Comparison of ENCODE assay signal across 29 cellular contexts in the genomic region with DNA sequence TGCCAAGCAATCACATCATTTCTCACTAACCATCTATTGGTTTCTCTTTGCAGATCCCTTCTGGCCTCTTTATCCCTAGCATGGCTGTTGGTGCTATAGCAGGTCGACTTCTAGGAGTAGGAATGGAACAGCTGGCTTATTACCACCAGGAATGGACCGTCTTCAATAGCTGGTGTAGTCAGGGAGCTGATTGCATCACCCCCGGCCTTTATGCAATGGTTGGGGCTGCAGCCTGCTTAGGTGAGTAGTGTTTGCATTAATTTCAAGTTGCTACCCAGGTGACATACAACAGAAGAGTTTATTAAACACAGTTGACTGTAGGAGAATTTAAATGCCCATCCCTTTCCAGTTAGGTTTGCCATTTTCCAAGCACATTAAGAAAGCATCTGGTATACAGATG.
"Had no signal": no experiment of that assay in that cellular context is flagged by ENCODE, and none has a peak within 500 bp of the region (broad histone marks: within the 10 kb centered on the region; RNA-seq: fewer than 3 reads in every experiment).

No MANE protein-coding gene starts in this region.

- H3K27ac Mint-ChIP-seq: activated CD4-positive, alpha-beta memory T cell treated with anti-CD3 and anti-CD28 coated beads, Interleukin-2, amount 10 ng/mL, durations not matched to agents 7 days and 5 days; activated CD4-positive, alpha-beta T cell treated with anti-CD3 and anti-CD28 coated beads for 36 hours; activated CD8-positive, alpha-beta memory T cell treated with anti-CD3 and anti-CD28 coated beads, Interleukin-2, amount 10 ng/mL, durations not matched to agents 7 days and 5 days; T-helper 1 cell treated with Interleukin-12 subunit alpha and Interleukin-12 subunit beta and Interleukin-4 antibody, amounts not matched to agents 30 μg/mL and 1 μg/mL, for 36 hours; T-helper 2 cell treated with Interferon-gamma antibody and Interleukin-4, amounts not matched to agents 5 μg/mL and 100 μg/mL, for 36 hours had no signal

- FAIRE-seq: TTC549 had no signal

- H3K9me3 Mint-ChIP-seq: activated CD4-positive, alpha-beta memory T cell treated with anti-CD3 and anti-CD28 coated beads, Interleukin-2, amount 10 ng/mL, durations not matched to agents 7 days and 5 days; T-helper 1 cell treated with Interleukin-12 subunit alpha and Interleukin-12 subunit beta and Interleukin-4 antibody, amounts not matched to agents 30 μg/mL and 1 μg/mL, for 36 hours; T-helper 2 cell treated with Interferon-gamma antibody and Interleukin-4, amounts not matched to agents 5 μg/mL and 100 μg/mL, for 36 hours had no signal

- H3K4me1 ChIP-seq: adrenal gland, breast epithelium, SJCRH30 had no signal

- H3K36me3 ChIP-seq: breast epithelium had no signal

- H3K27me3 Mint-ChIP-seq: activated CD4-positive, alpha-beta memory T cell treated with anti-CD3 and anti-CD28 coated beads, Interleukin-2, amount 10 ng/mL, durations not matched to agents 7 days and 5 days; activated CD4-positive, alpha-beta T cell treated with anti-CD3 and anti-CD28 coated beads for 36 hours; activated CD8-positive, alpha-beta memory T cell treated with anti-CD3 and anti-CD28 coated beads, Interleukin-2, amount 10 ng/mL, durations not matched to agents 7 days and 5 days had no signal

- DNase-seq: activated CD4-positive, alpha-beta memory T cell treated with anti-CD3 and anti-CD28 coated beads, Interleukin-2, amount 10 ng/mL, durations not matched to agents 7 days and 5 days; activated CD4-positive, alpha-beta T cell treated with anti-CD3 and anti-CD28 coated beads for 36 hours; activated CD4-positive, alpha-beta T cell treated with anti-CD3 and anti-CD28 coated beads, Interleukin-2, amount 50 U/mL, for 1 hour; activated CD8-positive, alpha-beta memory T cell treated with anti-CD3 and anti-CD28 coated beads for 24 hours; activated CD8-positive, alpha-beta memory T cell treated with anti-CD3 and anti-CD28 coated beads, Interleukin-2, amount 10 ng/mL, durations not matched to agents 7 days and 5 days; activated CD8-positive, alpha-beta memory T cell treated with anti-CD3 and anti-CD28 coated beads, Interleukin-2, amount 50 U/mL, for 48 hours; activated effector memory CD4-positive, alpha-beta T cell treated with anti-CD3 and anti-CD28 coated beads, Interleukin-2, amount 50 U/mL, for 16 hours; activated naive CD4-positive, alpha-beta T cell; activated naive CD4-positive, alpha-beta T cell treated with anti-CD3 and anti-CD28 coated beads, Interleukin-2, amount 50 U/mL, for 16 hours; activated T-cell treated with anti-CD3 and anti-CD28 coated beads, Interleukin-2, amount 50 U/mL, for 48 hours; adrenal gland; body of pancreas; central memory CD4-positive, alpha-beta T cell; Karpas-422; KBM-7; NCI-H1105; NCI-H1417 treated with DMSO at 0.1 percent for 48 hours; NCI-H187 treated with DMSO at 0.1 percent for 48 hours; NCI-H2081; NCI-H345; NCI-H524 treated with DMSO at 0.1 percent for 48 hours; SHP77; SJCRH30 had no signal

- H3K4me3 ChIP-seq: adrenal gland, body of pancreas, breast epithelium, SJCRH30, SK-N-MC had no signal

- H3K4me1 Mint-ChIP-seq: activated CD4-positive, alpha-beta memory T cell treated with anti-CD3 and anti-CD28 coated beads, Interleukin-2, amount 10 ng/mL, durations not matched to agents 7 days and 5 days; activated CD4-positive, alpha-beta T cell treated with anti-CD3 and anti-CD28 coated beads for 36 hours; activated CD8-positive, alpha-beta memory T cell treated with anti-CD3 and anti-CD28 coated beads, Interleukin-2, amount 10 ng/mL, durations not matched to agents 7 days and 5 days had no signal

- H3K36me3 Mint-ChIP-seq: activated CD8-positive, alpha-beta memory T cell treated with anti-CD3 and anti-CD28 coated beads, Interleukin-2, amount 10 ng/mL, durations not matched to agents 7 days and 5 days had no signal

- H3K4me3 Mint-ChIP-seq: activated CD4-positive, alpha-beta memory T cell treated with anti-CD3 and anti-CD28 coated beads, Interleukin-2, amount 10 ng/mL, durations not matched to agents 7 days and 5 days; activated CD4-positive, alpha-beta T cell treated with anti-CD3 and anti-CD28 coated beads for 36 hours; activated CD8-positive, alpha-beta memory T cell treated with anti-CD3 and anti-CD28 coated beads, Interleukin-2, amount 10 ng/mL, durations not matched to agents 7 days and 5 days; T-helper 1 cell treated with Interleukin-12 subunit alpha and Interleukin-12 subunit beta and Interleukin-4 antibody, amounts not matched to agents 30 μg/mL and 1 μg/mL, for 36 hours; T-helper 2 cell treated with Interferon-gamma antibody and Interleukin-4, amounts not matched to agents 5 μg/mL and 100 μg/mL, for 36 hours had no signal

- H3K27me3 ChIP-seq: body of pancreas, SJCRH30 had no signal

- ATAC-seq: activated CD4-positive, alpha-beta T cell treated with anti-CD3 and anti-CD28 coated beads for 36 hours; activated CD8-positive, alpha-beta memory T cell treated with anti-CD3 and anti-CD28 coated beads, Interleukin-2, amount 10 ng/mL, durations not matched to agents 7 days and 5 days; body of pancreas; Panc1 had no signal

- H3K27ac ChIP-seq: adrenal gland, body of pancreas, breast epithelium, SJCRH30, SK-N-MC had no signal

- H3K9me3 ChIP-seq: adrenal gland, body of pancreas, breast epithelium, SJCRH30 had no signal
